ENCODE assay signal across 1 cellular context in genomic region chrX:129585143-129585542, GRCh38.
TF ChIP-seq lines count a peak whose summit lies in the region.

No MANE protein-coding gene starts in this region.

TF ChIP-seq in HepG2, 621 proteins besides CTCF, POLR2A, EP300 and RAD21:
- no peak for TF ChIP-seq AKNA (CRISPR knock-in tag; IDR thresholded peaks at IDR 0.05; ENCODE audit: borderline replicate concordance)
- TF ChIP-seq GPBP1L1 (CRISPR knock-in tag; IDR thresholded peaks at IDR 0.05), result no peak
- no peak for TF ChIP-seq HDAC1 (CRISPR knock-in tag; IDR thresholded peaks at IDR 0.05)
- no peak for TF ChIP-seq ZNF75D (CRISPR knock-in tag; IDR thresholded peaks at IDR 0.05; ENCODE audit: borderline replicate concordance)
- no peak for TF ChIP-seq ZNF556 (CRISPR knock-in tag; IDR thresholded peaks at IDR 0.05; ENCODE audit: borderline replicate concordance)
- no peak for TF ChIP-seq SATB2 (CRISPR knock-in tag; IDR thresholded peaks at IDR 0.05)
- TF ChIP-seq ZMAT5 (CRISPR knock-in tag; IDR thresholded peaks at IDR 0.05; ENCODE audit: borderline replicate concordance, low read depth), result no peak
TF ChIP-seq in HepG2: peak in this region for 0.
